Comparison of ENCODE assay signal across 8 cellular contexts in the genomic region with DNA sequence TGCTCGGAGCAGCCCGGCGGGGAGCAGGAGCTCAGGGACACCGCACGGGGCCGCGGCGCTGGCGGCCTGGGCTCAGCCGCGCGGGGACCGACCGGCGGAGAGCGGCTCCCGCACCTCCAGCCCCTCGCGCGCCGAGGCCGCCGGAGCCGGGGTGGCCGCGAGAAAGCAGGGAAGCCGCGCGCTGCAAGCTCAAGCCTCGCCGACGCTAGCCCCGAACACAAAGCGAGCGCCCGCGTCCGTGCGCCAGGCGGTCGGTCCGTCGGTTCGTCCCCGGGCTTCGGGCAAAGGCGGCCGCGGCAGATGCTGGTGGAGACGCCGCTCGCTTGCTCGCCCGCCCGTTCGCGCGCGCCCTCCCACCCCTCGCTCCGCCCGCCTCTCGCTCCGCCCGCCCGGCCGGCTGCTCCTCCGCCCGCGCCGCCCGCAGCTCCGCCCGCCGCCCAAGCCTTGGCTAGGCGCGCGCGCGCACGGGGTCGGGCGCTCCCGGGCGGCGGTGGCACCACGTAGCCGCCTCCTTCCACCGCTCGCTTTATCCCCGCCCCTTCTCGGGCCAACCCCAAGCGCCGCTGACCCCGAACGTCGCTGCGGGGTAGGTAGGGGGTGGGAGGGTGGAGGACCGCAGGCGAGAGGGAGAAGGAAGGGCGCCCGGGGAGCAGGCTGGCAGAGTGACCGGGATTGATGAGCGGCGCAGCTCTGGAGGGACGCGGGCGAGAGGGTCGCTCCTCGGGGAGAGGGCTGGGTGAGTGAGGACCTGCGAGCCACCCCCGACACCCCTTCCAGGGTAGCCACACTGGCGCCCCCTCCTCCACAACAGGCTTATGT. TPM values are rescaled to one million over a fixed set of nuclear protein-coding genes. Genes with fewer than 3 reads are reported as not detected.
A peak's percentile ranks its signal among the peaks of the same experiment; 100 is the strongest.
DNase-seq lines count a peak whose midpoint lies in the region; ATAC-seq, FAIRE-seq and TF ChIP-seq lines count a peak whose summit lies in the region.

A gene (minus strand): TSS at position 325 of the 819 bp plus-strand sequence.

- peak within 1 kb of the TSS; percentile 100 for H3K4me2 ChIP-seq in endothelial cell of umbilical vein (ENCODE audit: insufficient read depth, low read length)

- no peak for TF ChIP-seq CTCF in BE2C (IDR thresholded peaks at IDR 0.05; ENCODE audit: low read depth, low read length)
- TF ChIP-seq CTCF in endothelial cell of umbilical vein (IDR thresholded peaks at IDR 0.05; ENCODE audit: extremely low read depth in 1 of 2, insufficient read depth in 1 of 2, low read depth in 1 of 2, low read length in 2 of 2), result no peak

- dilution Hi-C loops in endothelial cell of umbilical vein (cut with MboI; ENCODE audit: extremely low pct_ligation_motif_present, low sequenced_read_pairs), result no loop called here

- H3K27me3 ChIP-seq in BE2C, result peaks cover 73% of the 10 kb centered on the region
- H3K27me3 ChIP-seq in endothelial cell of umbilical vein (ENCODE audit: control insufficient read depth in 2 of 2, insufficient read depth in 2 of 2, low read length in 2 of 2), result no peaks in the 10 kb centered on the region

- DNase-seq in BE2C, result peak; percentile 84
- peak; percentile 54 for DNase-seq in NOMO-1 treated with DMSO at 0.1 percent for 48 hours (lab: John Stamatoyannopoulos, UW; ENCODE audit: unreplicated experiment)
- DNase-seq in activated CD8-positive, alpha-beta memory T cell treated with anti-CD3 and anti-CD28 coated beads, Interleukin-2, amount 50 U/mL, for 48 hours, result peak; percentile 89
- DNase-seq in endothelial cell of umbilical vein (ENCODE audit: low read depth, low spot score), result peak; percentile 82
- DNase-seq in midbrain (lab: John Stamatoyannopoulos, UW), result peak; percentile 86
- DNase-seq in stimulated activated CD8-positive, alpha-beta memory T cell treated with anti-CD3 and anti-CD28 coated beads, Interleukin-15, amount 100 ng/mL, for 4 hours (ENCODE audit: low read depth in 2 of 2), result peak; percentile 71 to 79

- ATAC-seq in GM19328 (IDR thresholded peaks at IDR 0.05; ENCODE audit: unreplicated experiment) (peak; percentile 78), HG03442 (IDR thresholded peaks at IDR 0.05; ENCODE audit: unreplicated experiment) (peak; percentile 69)

- TF ChIP-seq POLR2A in endothelial cell of umbilical vein (IDR thresholded peaks at IDR 0.05; ENCODE audit: low read depth, low read length), result peak; percentile 37

- H4K20me1 ChIP-seq in endothelial cell of umbilical vein (replicated peaks; ENCODE audit: control insufficient read depth, extremely low read depth, insufficient read depth, low read length), result no peaks in the 10 kb centered on the region

- POLR2A ChIA-PET in endothelial cell of umbilical vein (lab: Charles Lee), result no interaction called here

- H3K9me1 ChIP-seq in endothelial cell of umbilical vein (replicated peaks; ENCODE audit: control insufficient read depth, extremely low read depth, insufficient read depth, low read length), result no peaks in the 10 kb centered on the region

- no TSS peak for BruUV-seq in endothelial cell of umbilical vein (replicated peaks; lab: Mats Ljungman, UMichigan)

- H3K4me1 ChIP-seq in BE2C, result no peaks in the 10 kb centered on the region; the same call in 1 of the 2 replicates
- H3K4me1 ChIP-seq in endothelial cell of umbilical vein (ENCODE audit: control insufficient read depth, extremely low read depth, insufficient read depth, low read length), result peaks cover 61% of the 10 kb centered on the region

- peaks cover 35% of the 10 kb centered on the region for H3K79me2 ChIP-seq in endothelial cell of umbilical vein (ENCODE audit: control insufficient read depth, insufficient read depth, low read length)

- peak within 1 kb of the TSS; percentile 86 for H3K9ac ChIP-seq in endothelial cell of umbilical vein (replicated peaks; ENCODE audit: extremely low read depth, insufficient read depth, low read length)

- H3K9me3 ChIP-seq in BE2C (peaks cover 4% of the 10 kb centered on the region; the same call in 1 of the 2 replicates), endothelial cell of umbilical vein (replicated peaks; ENCODE audit: control insufficient read depth, insufficient read depth, low read length) (no peaks in the 10 kb centered on the region)

- H2AFZ ChIP-seq in endothelial cell of umbilical vein (ENCODE audit: low read depth, low read length), result peak within 1 kb of the TSS; percentile 97

- intact Hi-C loops in endothelial cell of umbilical vein (cut with micrococcal nuclease), result loop anchor here (2.0 to 10.0 kb wide), 3 partner anchors 136 to 426 kb away; a partner anchor contains a TSS

- H3K36me3 ChIP-seq in BE2C (no peaks in the 10 kb centered on the region), endothelial cell of umbilical vein (ENCODE audit: control insufficient read depth in 2 of 2, extremely low read depth in 1 of 2, insufficient read depth in 2 of 2, low read length in 2 of 2) (no peaks in the 10 kb centered on the region)

- CTCF ChIA-PET in endothelial cell of umbilical vein (lab: Charles Lee), result interaction anchor here (0.6 to 5.9 kb wide), 11 partner anchors 18 to 398 kb away, joined by 3 to 59 read pairs (median 4); no protein-coding TSS in a partner anchor

- H3K4me3 ChIP-seq in BE2C (ENCODE audit: low read depth, low read length) (peak within 1 kb of the TSS; percentile 57), endothelial cell of umbilical vein (replicated peaks in 1 of 3; ENCODE audit: insufficient read depth in 1 of 3, low read depth in 1 of 3, low read length in 3 of 3) (peak within 1 kb of the TSS; percentile 90 to 97 (median 95))

- peak within 1 kb of the TSS; percentile 94 for H3K27ac ChIP-seq in endothelial cell of umbilical vein (ENCODE audit: insufficient read depth, low read depth, low read length)

- no peak for FAIRE-seq in endothelial cell of umbilical vein (lab: Jason Lieb, UNC)

TF ChIP-seq in endothelial cell of umbilical vein, 7 proteins besides CTCF, POLR2A, EP300 and RAD21:
- peak; percentile 71 for TF ChIP-seq POLR2AphosphoS5 (IDR thresholded peaks at IDR 0.05; ENCODE audit: insufficient read depth, low read depth, low read length)
- TF ChIP-seq JUN (IDR thresholded peaks at IDR 0.05; ENCODE audit: borderline replicate concordance, insufficient read depth, insufficient read length, low read depth), result no peak
- no peak for TF ChIP-seq EZH2 (IDR thresholded peaks at IDR 0.05; ENCODE audit: borderline replicate concordance, low read depth, low read length, severe bottlenecking)
- TF ChIP-seq, protein P1, sequence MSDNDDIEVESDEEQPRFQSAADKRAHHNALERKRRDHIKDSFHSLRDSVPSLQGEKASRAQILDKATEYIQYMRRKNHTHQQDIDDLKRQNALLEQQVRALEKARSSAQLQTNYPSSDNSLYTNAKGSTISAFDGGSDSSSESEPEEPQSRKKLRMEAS (IDR thresholded peaks at IDR 0.05; ENCODE audit: insufficient read depth, insufficient read length), result no peak
- TF ChIP-seq MYC (IDR thresholded peaks at IDR 0.05; ENCODE audit: low read depth, low read length), result no peak
- TF ChIP-seq FOS (IDR thresholded peaks at IDR 0.05; ENCODE audit: borderline replicate concordance, insufficient read depth, low read length), result no peak

RNA-seq across cellular contexts. Expression of the gene that starts here (rescaled TPM):
- 12.2 TPM for polyA plus RNA-seq in BE2C (2012; ENCODE audit: insufficient read depth, insufficient read length, low read depth)
- total RNA-seq in endothelial cell of umbilical vein, result 37.6 and 45.1 TPM in 2 replicates
- 46.4 and 50.2 TPM in 2 replicates for polyA plus RNA-seq in endothelial cell of umbilical vein
- polyA plus RNA-seq in endothelial cell of umbilical vein (2011; cell fraction: cytosol; rRNA removed), result 42.9 and 44.5 TPM in 2 replicates
- polyA plus RNA-seq in endothelial cell of umbilical vein (2011; cell fraction: nucleus; rRNA removed), result 47.0 and 49.7 TPM in 2 replicates
- 35.5 and 51.3 TPM in 2 replicates for polyA plus RNA-seq in endothelial cell of umbilical vein (2012)
- polyA minus RNA-seq in endothelial cell of umbilical vein, result 63.5 and 64.3 TPM in 2 replicates
- polyA minus RNA-seq in endothelial cell of umbilical vein (2011; cell fraction: cytosol; rRNA and poly(A)+ RNA removed), result not detected
- polyA minus RNA-seq in endothelial cell of umbilical vein (2011; cell fraction: nucleus; rRNA and poly(A)+ RNA removed), result 41.3 and 46.2 TPM in 2 replicates

Comparison
In these comparisons a context has a peak if more than half of its experiments do, and no peak if none do; other contexts are left out.
1. Peak in every context shown above with its lines: DNase-seq, ATAC-seq, H3K4me3 ChIP-seq and H3K27ac ChIP-seq.